ENCODE assay signal across 24 cellular contexts in genomic region chr3:37661615-37662306, GRCh38.
DNase-seq lines count a peak whose midpoint lies in the region; ATAC-seq and TF ChIP-seq lines count a peak whose summit lies in the region.
"Had no signal": no experiment of that assay in that cellular context is flagged by ENCODE, and none has a peak within 500 bp of the region (broad histone marks: within the 10 kb centered on the region; RNA-seq: fewer than 3 reads in every experiment).

No MANE protein-coding gene starts in this region.

- intact Hi-C loops in right cardiac atrium (cut with DNase I) (no loop called here), sigmoid colon (cut with DNase I) (loop anchor here (5.0 kb wide), 1 partner anchor 39 kb away; no protein-coding TSS in a partner anchor)

- peak in 3 of 4 donors; percentile 20 to 52 (median 25) for TF ChIP-seq EP300 in sigmoid colon (IDR thresholded peaks at IDR 0.05)

- WGBS in right cardiac atrium: 56% methylated on average over 7 of the region's 7 CpGs
- WGBS in sigmoid colon, 2 donors: 75 to 78% methylated on average over 7 of the region's 7 CpGs

- peaks cover 6% of the 10 kb centered on the region for H3K4me1 ChIP-seq in right cardiac atrium (ENCODE audit: control insufficient read depth, insufficient read depth, low read length)
- peaks cover 0 to 40% (median 39%) of the 10 kb centered on the region in 4 donors for H3K4me1 ChIP-seq in sigmoid colon
- H3K4me1 ChIP-seq: A549 had no signal

- H3K27me3 ChIP-seq in right cardiac atrium (ENCODE audit: control insufficient read depth, insufficient read depth) (no peaks in the 10 kb centered on the region), sigmoid colon (no peaks in the 10 kb centered on the region)

- TF ChIP-seq CTCF in coronary artery (IDR thresholded peaks at IDR 0.05) (no peak), sigmoid colon (IDR thresholded peaks at IDR 0.05) (no peak)

- H3K9me3 ChIP-seq in right cardiac atrium (ENCODE audit: control insufficient read depth, low read length): no peaks in the 10 kb centered on the region
- H3K9me3 ChIP-seq in sigmoid colon: no peaks in the 10 kb centered on the region
- H3K9me3 ChIP-seq: A549, mucosa of descending colon had no signal

- H3K4me3 ChIP-seq in coronary artery (no peak overlapping the region), right cardiac atrium (ENCODE audit: low read length) (no peak overlapping the region), sigmoid colon (no peak overlapping the region)
- H3K4me3 ChIP-seq: A549, K562, lung, mucosa of descending colon had no signal

- H3K36me3 ChIP-seq in sigmoid colon: no peaks in the 10 kb centered on the region

- H3K27ac ChIP-seq in coronary artery (no peak overlapping the region), right cardiac atrium (ENCODE audit: low read length) (no peak overlapping the region), sigmoid colon (peak overlapping the region; percentile 30 to 82 (median 67))
- H3K27ac ChIP-seq: A549 had no signal

- ATAC-seq in right cardiac atrium: peak; percentile 15 to 27
- no peak for ATAC-seq in HG03439 (IDR thresholded peaks at IDR 0.05; ENCODE audit: unreplicated experiment)
- ATAC-seq: A549; activated CD8-positive, alpha-beta T cell treated with anti-CD3 and anti-CD28 coated beads, Interleukin-2, amount 10 ng/mL, durations not matched to agents 7 days and 5 days; mucosa of descending colon had no signal

- TF ChIP-seq POLR2A in sigmoid colon (IDR thresholded peaks at IDR 0.05): no peak

- DNase-seq in DMS79 treated with DMSO at 0.1 percent for 48 hours (lab: John Stamatoyannopoulos, UW) (peak; percentile 1), coronary artery (ENCODE audit: low spot score) (peak; percentile 59), right cardiac atrium (peak in 2 of 3 donors; percentile 23 to 65), sigmoid colon (peak; percentile 94), NCI-H2171 (lab: John Stamatoyannopoulos, UW) (no peak), NOMO-1 treated with DMSO at 0.1 percent for 48 hours (lab: John Stamatoyannopoulos, UW; ENCODE audit: unreplicated experiment) (no peak)
- no peak for DNase-seq in activated CD4-positive, alpha-beta T cell treated with anti-CD3 and anti-CD28 coated beads, Interleukin-2, amount 50 U/mL, for 1 hour
- DNase-seq: activated CD4-positive, CD25-positive, alpha-beta regulatory T cell treated with anti-CD3 and anti-CD28 coated beads, Interleukin-2, amount 50 U/mL, for 72 hours; activated CD8-positive, alpha-beta T cell treated with anti-CD3 and anti-CD28 coated beads, Interleukin-2, amount 10 ng/mL, durations not matched to agents 7 days and 5 days; anterior cingulate cortex; central memory CD4-positive, alpha-beta T cell; endodermal cell; H7; NCI-H1105 treated with DMSO at 0.1 percent for 48 hours; NCI-H2029; NCI-H345; NCI-H774; RPMI8226; stimulated activated naive CD4-positive, alpha-beta T cell had no signal

Comparison
In these comparisons a context has a peak if more than half of its experiments do, and no peak if none do; other contexts are left out.
1. DNase-seq: peak in DMS79 treated with DMSO at 0.1 percent for 48 hours (single experiment), coronary artery (single experiment), right cardiac atrium (2 of 3) and sigmoid colon (single experiment); none in NCI-H2171 (single experiment), activated CD4-positive, alpha-beta T cell treated with anti-CD3 and anti-CD28 coated beads, Interleukin-2, amount 50 U/mL, for 1 hour (single experiment) and NOMO-1 treated with DMSO at 0.1 percent for 48 hours (single experiment).
2. H3K27ac ChIP-seq: peak in sigmoid colon (4 of 4); none in coronary artery (0 of 2) and right cardiac atrium (single experiment).